ENCODE assay signal across 9 cellular contexts in the genomic region with DNA sequence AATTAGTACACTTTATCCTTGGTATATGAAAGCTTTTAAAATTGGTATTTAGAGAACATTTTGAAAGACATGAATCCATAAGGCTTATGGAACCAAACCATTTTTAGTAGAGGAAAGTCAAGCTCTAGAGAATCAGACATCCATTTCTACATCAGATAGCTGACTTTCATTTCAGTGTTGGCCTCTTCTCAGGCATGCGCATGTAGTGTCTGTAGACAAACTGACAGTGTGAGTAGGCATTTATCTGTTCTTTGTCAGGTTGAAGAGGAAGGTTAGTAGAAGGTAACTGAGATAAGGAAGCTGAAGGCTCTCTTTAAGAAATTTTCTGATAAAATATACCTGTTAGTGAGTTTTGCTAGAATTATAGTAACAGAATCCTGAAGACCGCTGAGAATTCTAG.
"Had no signal": no experiment of that assay in that cellular context is flagged by ENCODE, and none has a peak within 500 bp of the region (broad histone marks: within the 10 kb centered on the region; RNA-seq: fewer than 3 reads in every experiment).

No MANE protein-coding gene starts in this region.

- H3K9ac ChIP-seq: GM23248, KMS-11 had no signal

- H3K4me3 ChIP-seq: GM23248 had no signal

- H3K9me3 Mint-ChIP-seq: H9 had no signal

- H3K4me3 Mint-ChIP-seq: H9 had no signal

- H3K4me2 ChIP-seq: KMS-11 had no signal

- H3K27ac ChIP-seq: GM23248, KMS-11 had no signal

- H2AFZ ChIP-seq: GM23248 had no signal

- FAIRE-seq: H54, HTR-8/SVneo had no signal

- DNase-seq: GM23248, GOT3, H9, HCEC 1CT, IMR-90, KBM-7 had no signal
